Comparison of ENCODE assay signal across 12 cellular contexts in genomic region chr3:29171583-29171990, GRCh38.
DNase-seq lines count a peak whose midpoint lies in the region; ATAC-seq and TF ChIP-seq lines count a peak whose summit lies in the region.
"Had no signal": no experiment of that assay in that cellular context is flagged by ENCODE, and none has a peak within 500 bp of the region (broad histone marks: within the 10 kb centered on the region; RNA-seq: fewer than 3 reads in every experiment).

No MANE protein-coding gene starts in this region.

- no peaks in the 10 kb centered on the region for H3K36me3 Mint-ChIP-seq in neural crest cell (ENCODE audit: low read depth)
- H3K36me3 Mint-ChIP-seq: activated CD8-positive, alpha-beta memory T cell treated with anti-CD3 and anti-CD28 coated beads, Interleukin-2, amount 10 ng/mL, durations not matched to agents 7 days and 5 days had no signal

- H3K27ac Mint-ChIP-seq in neural crest cell (ENCODE audit: unreplicated experiment), result peak overlapping the region; percentile 58
- H3K27ac Mint-ChIP-seq: activated CD8-positive, alpha-beta memory T cell treated with anti-CD3 and anti-CD28 coated beads, Interleukin-2, amount 10 ng/mL, durations not matched to agents 7 days and 5 days had no signal

- peak overlapping the region; percentile 65 for H3K4me3 Mint-ChIP-seq in neural crest cell
- H3K4me3 Mint-ChIP-seq: activated CD8-positive, alpha-beta memory T cell treated with anti-CD3 and anti-CD28 coated beads, Interleukin-2, amount 10 ng/mL, durations not matched to agents 7 days and 5 days had no signal

- peaks cover 46% of the 10 kb centered on the region for H3K4me1 Mint-ChIP-seq in neural crest cell

- H3K27me3 Mint-ChIP-seq in neural crest cell (ENCODE audit: low read depth), result no peaks in the 10 kb centered on the region
- H3K27me3 Mint-ChIP-seq: activated CD8-positive, alpha-beta memory T cell treated with anti-CD3 and anti-CD28 coated beads, Interleukin-2, amount 10 ng/mL, durations not matched to agents 7 days and 5 days had no signal

- H3K9me3 Mint-ChIP-seq in neural crest cell, result peaks cover 7% of the 10 kb centered on the region

- DNase-seq in GM12865 (ENCODE audit: low read depth), result peak; percentile 37
- DNase-seq in cardiac fibroblast (ENCODE audit: low read depth in 2 of 2), result peak; percentile 57 to 63
- DNase-seq in neural crest cell (ENCODE audit: low read depth, low spot score), result no peak
- no peak for DNase-seq in kidney glomerular epithelial cell (lab: John Stamatoyannopoulos, UW)
- no peak for DNase-seq in medulla oblongata (ENCODE audit: extremely low spot score)
- DNase-seq: activated CD8-positive, alpha-beta memory T cell treated with anti-CD3 and anti-CD28 coated beads, Interleukin-2, amount 10 ng/mL, durations not matched to agents 7 days and 5 days; NCI-H526; retina; tibial artery had no signal

- ATAC-seq in HG03575 (IDR thresholded peaks at IDR 0.05; ENCODE audit: extremely low read depth, insufficient number of reproducible peaks, low FRiP score, unreplicated experiment) (peak; percentile 54), HG03571 (IDR thresholded peaks at IDR 0.05; ENCODE audit: unreplicated experiment) (no peak), GM19023 (IDR thresholded peaks at IDR 0.05; ENCODE audit: unreplicated experiment) (no peak)
- ATAC-seq: activated CD8-positive, alpha-beta memory T cell treated with anti-CD3 and anti-CD28 coated beads, Interleukin-2, amount 10 ng/mL, durations not matched to agents 7 days and 5 days had no signal

- H3K4me3 ChIP-seq in GM12865 (ENCODE audit: low read depth, low read length) (no peak overlapping the region), cardiac fibroblast (replicated peaks in 1 of 2; ENCODE audit: low read depth in 2 of 2, low read length in 2 of 2) (no peak overlapping the region)
- H3K4me3 ChIP-seq: tibial artery had no signal

- TF ChIP-seq CTCF in GM12865 (IDR thresholded peaks at IDR 0.05; ENCODE audit: insufficient read depth, low read depth, low read length, missing control alignments), result no peak
- no peak for TF ChIP-seq CTCF in cardiac fibroblast (IDR thresholded peaks at IDR 0.05; ENCODE audit: low read depth, low read length)
- no peak for TF ChIP-seq CTCF in neural crest cell (conservative IDR thresholded peaks at IDR 0.05)

Comparison
In these comparisons a context has a peak if more than half of its experiments do, and no peak if none do; other contexts are left out.
1. DNase-seq: peak in GM12865 (single experiment) and cardiac fibroblast (2 of 2); none in neural crest cell (single experiment), kidney glomerular epithelial cell (single experiment) and medulla oblongata (single experiment).